In the genomic region with DNA sequence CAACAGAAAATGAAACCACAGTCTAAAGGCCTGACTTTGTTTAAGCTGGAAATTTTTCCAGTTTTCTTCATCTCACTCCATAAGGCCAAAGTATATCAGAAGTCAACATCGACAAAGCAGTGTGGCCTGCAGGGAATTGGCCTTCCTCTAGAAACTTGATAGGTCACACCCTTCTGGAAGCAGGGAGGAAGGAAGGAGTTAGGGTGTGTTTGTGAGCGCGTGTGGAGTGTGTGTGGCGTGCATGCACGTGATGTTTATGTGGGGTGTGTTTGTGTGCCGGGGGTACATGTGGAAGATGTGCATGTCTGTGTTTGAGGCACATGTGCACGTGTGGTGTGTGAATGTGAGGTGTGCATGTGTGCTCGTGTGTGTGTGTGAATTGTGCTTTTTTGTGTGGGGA, we compare ENCODE assay signal across 1 cellular context.
TF ChIP-seq lines count a peak whose summit lies in the region.

No MANE protein-coding gene starts in this region.

TF ChIP-seq in IMR-90, 13 proteins besides CTCF, POLR2A, EP300 and RAD21:
- no peak for TF ChIP-seq NFE2L2 (IDR thresholded peaks at IDR 0.05; ENCODE audit: low read depth, low read length)
- TF ChIP-seq SMC3 (IDR thresholded peaks at IDR 0.05; ENCODE audit: low read depth, low read length) = no peak
- TF ChIP-seq MAZ (IDR thresholded peaks at IDR 0.05; ENCODE audit: borderline replicate concordance, low read depth, low read length) = no peak
- no peak for TF ChIP-seq BHLHE40 (IDR thresholded peaks at IDR 0.05; ENCODE audit: low read depth, low read length)
- no peak for TF ChIP-seq MAFK (IDR thresholded peaks at IDR 0.05; ENCODE audit: low read depth, low read length)
- TF ChIP-seq CEBPB (IDR thresholded peaks at IDR 0.05; ENCODE audit: low read depth, low read length) = no peak
- no peak for TF ChIP-seq CHD1 (IDR thresholded peaks at IDR 0.05; ENCODE audit: low read depth, low read length)
- no peak for TF ChIP-seq FOS (IDR thresholded peaks at IDR 0.05; ENCODE audit: low read depth, low read length)
- no peak for TF ChIP-seq ELK1 (IDR thresholded peaks at IDR 0.05; ENCODE audit: borderline replicate concordance, low read depth, low read length)
- no peak for TF ChIP-seq RFX5 (IDR thresholded peaks at IDR 0.05; ENCODE audit: low read depth, low read length)
- TF ChIP-seq MXI1 (IDR thresholded peaks at IDR 0.05; ENCODE audit: borderline replicate concordance, low read depth, low read length) = no peak
- TF ChIP-seq, protein P1, sequence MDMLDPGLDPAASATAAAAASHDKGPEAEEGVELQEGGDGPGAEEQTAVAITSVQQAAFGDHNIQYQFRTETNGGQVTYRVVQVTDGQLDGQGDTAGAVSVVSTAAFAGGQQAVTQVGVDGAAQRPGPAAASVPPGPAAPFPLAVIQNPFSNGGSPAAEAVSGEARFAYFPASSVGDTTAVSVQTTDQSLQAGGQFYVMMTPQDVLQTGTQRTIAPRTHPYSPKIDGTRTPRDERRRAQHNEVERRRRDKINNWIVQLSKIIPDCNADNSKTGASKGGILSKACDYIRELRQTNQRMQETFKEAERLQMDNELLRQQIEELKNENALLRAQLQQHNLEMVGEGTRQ (IDR thresholded peaks at IDR 0.05; ENCODE audit: low read depth, low read length) = no peak
- no peak for TF ChIP-seq RCOR1 (IDR thresholded peaks at IDR 0.05; ENCODE audit: insufficient replicate concordance, low read length)
